ENCODE assay signal across 8 cellular contexts in the genomic region with DNA sequence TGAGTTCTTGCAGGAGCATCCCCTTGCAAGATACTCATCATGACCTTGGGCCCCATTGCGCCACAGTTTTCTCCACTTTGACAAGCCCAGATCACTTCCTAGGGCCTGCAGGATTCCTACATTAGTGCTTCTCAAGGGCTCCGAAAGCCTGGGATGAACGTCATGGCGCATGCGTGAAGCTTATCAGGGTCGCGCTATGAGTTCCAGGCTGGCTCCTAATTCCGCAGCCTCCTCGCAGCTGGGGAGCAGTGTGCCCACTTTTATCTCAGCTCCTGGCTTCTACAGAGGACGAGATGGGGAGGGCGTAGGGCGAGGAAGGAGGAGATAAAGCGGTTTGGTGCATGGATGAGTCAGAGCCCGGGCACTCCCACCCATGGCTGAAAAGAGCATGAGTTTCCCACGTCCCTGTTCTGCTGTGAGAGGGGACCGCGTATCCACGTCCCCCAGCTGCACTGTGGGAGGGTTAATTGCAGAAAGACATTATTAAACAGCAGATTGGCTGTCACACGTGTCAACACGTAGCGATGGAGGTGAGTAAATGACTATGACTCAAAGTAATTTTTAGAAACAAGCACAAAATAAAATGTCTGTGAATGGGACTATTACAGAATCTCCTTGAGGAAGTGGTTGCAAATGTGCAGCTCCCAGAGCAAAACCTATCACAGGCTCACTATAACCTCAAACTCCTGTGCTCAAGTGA.
DNase-seq lines count a peak whose midpoint lies in the region; ATAC-seq, FAIRE-seq and TF ChIP-seq lines count a peak whose summit lies in the region.

No MANE protein-coding gene starts in this region.

- peak overlapping the region; percentile 71 for H2AFZ ChIP-seq in astrocyte (ENCODE audit: low read depth, low read length)

- CTCF ChIA-PET in AG04449 (lab: Yijun Ruan, JAX): interaction anchor here (1.0 to 1.1 kb wide), 2 partner anchors 44 to 127 kb away, joined by 3 read pairs; no protein-coding TSS in a partner anchor

- H4K20me1 ChIP-seq in astrocyte (ENCODE audit: insufficient read depth, low read length): no peaks in the 10 kb centered on the region

- peak overlapping the region; percentile 67 for H3K4me2 ChIP-seq in astrocyte (ENCODE audit: low read length)

- H3K4me3 Mint-ChIP-seq in astrocyte (ENCODE audit: unreplicated experiment): no peak overlapping the region

- H3K27ac Mint-ChIP-seq in astrocyte (ENCODE audit: unreplicated experiment): no peak overlapping the region

- intact Hi-C loops in lower lobe of right lung (cut with DNase I): no loop called here
- intact Hi-C loops in transverse colon (cut with DNase I; ENCODE audit: low total_unique reads): no loop called here
- intact Hi-C loops in kidney (cut with DNase I): no loop called here

- POLR2A ChIA-PET in AG04449 (lab: Yijun Ruan, JAX): no interaction called here

- H3K4me1 ChIP-seq in astrocyte (ENCODE audit: insufficient read depth, low read length): peaks cover 16% of the 10 kb centered on the region
- peaks cover 10% of the 10 kb centered on the region for H3K4me1 ChIP-seq in lower lobe of right lung
- peaks cover 0 to 12% (median 0%) of the 10 kb centered on the region in 4 donors for H3K4me1 ChIP-seq in transverse colon
- peaks cover 0 to 2% of the 10 kb centered on the region in 2 donors for H3K4me1 ChIP-seq in kidney (ENCODE audit: control insufficient read depth in 1 of 2, insufficient read depth in 1 of 2, low read depth in 1 of 2, low read length in 2 of 2)

- in situ Hi-C loops in transverse colon (cut with MboI; ENCODE audit: low pct_ligation_motif_present in 1 of 4, low pct_unique_long_range_greater_than_20kb in 1 of 4, low sequenced_read_pairs in 3 of 4): no loop called here

- H3K36me3 Mint-ChIP-seq in astrocyte (ENCODE audit: low read depth, unreplicated experiment): no peaks in the 10 kb centered on the region

- H3K9ac ChIP-seq in astrocyte (ENCODE audit: low read length) (peak overlapping the region; percentile 6), kidney (ENCODE audit: low read length in 2 of 2) (no peak overlapping the region)

- H3K27me3 ChIP-seq in astrocyte (ENCODE audit: insufficient read depth, low read length) (no peaks in the 10 kb centered on the region), lower lobe of right lung (ENCODE audit: low read depth) (no peaks in the 10 kb centered on the region), transverse colon (no peaks in the 10 kb centered on the region)

- no peaks in the 10 kb centered on the region for H3K9me3 ChIP-seq in astrocyte (ENCODE audit: insufficient read depth, low read depth, low read length)
- H3K9me3 ChIP-seq in lower lobe of right lung: no peaks in the 10 kb centered on the region
- no peaks in the 10 kb centered on the region for H3K9me3 ChIP-seq in transverse colon
- H3K9me3 ChIP-seq in kidney (ENCODE audit: control insufficient read depth in 1 of 2, low read length in 2 of 2): no peaks in the 10 kb centered on the region

- 60 to 62% methylated on average over 8 to 21 of the region's 21 CpGs for WGBS in transverse colon (ENCODE audit: low coverage in 1 of 2), 2 donors

- no peaks in the 10 kb centered on the region for H3K36me3 ChIP-seq in astrocyte (ENCODE audit: insufficient read depth, low read length)
- no peaks in the 10 kb centered on the region for H3K36me3 ChIP-seq in lower lobe of right lung
- no peaks in the 10 kb centered on the region for H3K36me3 ChIP-seq in transverse colon
- H3K36me3 ChIP-seq in kidney (ENCODE audit: control insufficient read depth in 1 of 2, insufficient read depth in 2 of 2, low read length in 2 of 2): no peaks in the 10 kb centered on the region

- peaks cover 3% of the 10 kb centered on the region for H3K9me3 Mint-ChIP-seq in astrocyte (ENCODE audit: unreplicated experiment)

- no peak for TF ChIP-seq CTCF in AG04449 (IDR thresholded peaks at IDR 0.05; ENCODE audit: insufficient read depth, low read length, missing control alignments)
- TF ChIP-seq CTCF in astrocyte (IDR thresholded peaks at IDR 0.05; ENCODE audit: insufficient read depth, low read depth, low read length): no peak
- TF ChIP-seq CTCF in lower lobe of right lung (IDR thresholded peaks at IDR 0.05): no peak
- no peak for TF ChIP-seq CTCF in transverse colon (IDR thresholded peaks at IDR 0.05)
- no peak for TF ChIP-seq CTCF in kidney (IDR thresholded peaks at IDR 0.05; ENCODE audit: borderline replicate concordance, extremely low read depth, insufficient read depth)

- peak overlapping the region; percentile 33 for H3K4me3 ChIP-seq in AG04449 (ENCODE audit: low read depth, low read length)
- H3K4me3 ChIP-seq in Jurkat, Clone E6-1 (ENCODE audit: low read length): peak overlapping the region; percentile 21
- H3K4me3 ChIP-seq in astrocyte (ENCODE audit: insufficient read depth, low read depth, low read length): peak overlapping the region; percentile 22
- H3K4me3 ChIP-seq in lower lobe of right lung: peak overlapping the region; percentile 13
- H3K4me3 ChIP-seq in transverse colon: peak overlapping the region in 1 of 4 donors; percentile 3
- H3K4me3 ChIP-seq in kidney (ENCODE audit: low read length in 2 of 2): no peak overlapping the region

- H3K4me1 Mint-ChIP-seq in astrocyte (ENCODE audit: low read depth, unreplicated experiment): peaks cover 26% of the 10 kb centered on the region

- DNase-seq in AG04449 (ENCODE audit: low read depth, low spot score) (peak; percentile 9), astrocyte (ENCODE audit: low read depth) (peak; percentile 41), lower lobe of right lung (no peak), transverse colon (no peak), kidney (no peak)
- peak; percentile 70 for DNase-seq in Jurkat, Clone E6-1 (ENCODE audit: low read depth, low spot score)
- no peak for DNase-seq in activated effector memory CD4-positive, alpha-beta T cell treated with Interleukin-2 at 50 U/mL for 16 hours

- H3K27ac ChIP-seq in astrocyte (ENCODE audit: low read depth, low read length): peak overlapping the region; percentile 56
- no peak overlapping the region for H3K27ac ChIP-seq in lower lobe of right lung
- H3K27ac ChIP-seq in transverse colon: no peak overlapping the region
- no peak overlapping the region for H3K27ac ChIP-seq in kidney (ENCODE audit: low read depth in 2 of 2, low read length in 2 of 2)

- H3K27me3 Mint-ChIP-seq in astrocyte (ENCODE audit: low read depth, unreplicated experiment): no peaks in the 10 kb centered on the region

- TF ChIP-seq POLR2A in transverse colon (IDR thresholded peaks at IDR 0.05): no peak

- TF ChIP-seq EP300 in transverse colon (IDR thresholded peaks at IDR 0.05; ENCODE audit: low read depth): no peak

- FAIRE-seq in astrocyte (lab: Jason Lieb, UNC) (peak; percentile 13), kidney (lab: Jason Lieb, UNC) (no peak)

- H3K79me2 ChIP-seq in astrocyte (ENCODE audit: insufficient read depth, low read length): no peaks in the 10 kb centered on the region

- peak; percentile 31 to 54 for ATAC-seq in lower lobe of right lung
- no peak for ATAC-seq in activated CD4-positive, CD25-positive, alpha-beta regulatory T cell treated with anti-CD3 and anti-CD28 coated beads, Interleukin-2, amount 50 U/mL, for 24 hours

Comparison
In these comparisons a context has a peak if more than half of its experiments do, and no peak if none do; other contexts are left out.
1. DNase-seq: peak in AG04449 (single experiment), Jurkat, Clone E6-1 (single experiment) and astrocyte (single experiment); none in lower lobe of right lung (single experiment), transverse colon (single experiment), activated effector memory CD4-positive, alpha-beta T cell treated with Interleukin-2 at 50 U/mL for 16 hours (single experiment) and kidney (single experiment).
2. H3K4me3 ChIP-seq: peak in AG04449 (single experiment), Jurkat, Clone E6-1 (single experiment), astrocyte (single experiment) and lower lobe of right lung (single experiment); none in kidney (0 of 2).
3. ATAC-seq: peak in lower lobe of right lung (2 of 2); none in activated CD4-positive, CD25-positive, alpha-beta regulatory T cell treated with anti-CD3 and anti-CD28 coated beads, Interleukin-2, amount 50 U/mL, for 24 hours (0 of 2).